8 cellular contexts compared by ENCODE assay signal in the genomic region with DNA sequence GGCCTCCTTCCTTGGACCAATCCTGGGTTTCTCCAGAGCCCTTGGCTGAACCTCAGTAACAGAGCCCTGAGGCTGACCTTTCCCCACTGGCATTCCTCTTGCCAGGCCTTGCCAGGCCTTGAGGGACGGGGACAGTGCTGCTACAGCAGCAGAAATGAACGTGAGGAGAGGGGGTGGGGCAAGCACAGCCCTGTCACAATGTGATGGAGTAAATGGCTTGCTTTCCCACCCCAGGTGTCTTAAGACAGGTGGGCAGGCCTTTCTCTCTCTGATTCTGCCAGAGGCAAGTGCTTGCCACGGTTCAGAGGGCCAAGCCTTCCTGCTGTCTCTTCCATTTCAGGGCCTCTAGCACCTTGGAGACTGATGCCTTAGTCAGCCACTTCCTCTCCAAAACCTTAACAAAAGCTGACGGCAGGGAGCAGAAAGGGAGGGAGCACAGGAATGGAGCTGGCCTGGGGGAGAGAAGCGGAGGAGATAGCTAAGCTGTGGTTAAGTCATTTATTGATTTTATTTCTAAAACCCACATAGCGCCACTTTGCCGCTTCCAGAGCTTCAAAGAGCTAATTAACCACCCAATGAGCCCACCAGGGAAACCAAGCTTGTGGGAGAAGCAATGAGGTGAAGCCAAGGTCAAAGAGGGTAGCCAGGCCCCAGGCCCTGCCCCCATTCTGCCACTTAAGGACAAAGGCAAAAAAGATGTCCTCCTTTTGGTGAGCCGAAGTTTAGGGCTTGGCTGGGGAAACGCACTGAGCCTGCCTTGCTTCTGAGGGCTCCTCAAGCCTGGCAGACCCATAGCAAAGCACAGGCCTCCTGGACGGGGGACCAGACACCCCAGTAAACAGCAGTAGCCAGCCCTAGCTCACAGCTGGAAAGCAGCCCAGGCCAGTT. TPM values are rescaled to one million over a fixed set of nuclear protein-coding genes. Genes with fewer than 3 reads are reported as not detected.
DNase-seq lines count a peak whose midpoint lies in the region; ATAC-seq and TF ChIP-seq lines count a peak whose summit lies in the region.

No MANE protein-coding gene starts in this region.

- intact Hi-C loops in Right ventricle myocardium superior (cut with DNase I) (no loop called here), Right ventricle myocardium inferior (cut with DNase I) (loop anchor here (2.0 kb wide), 1 partner anchor 14 kb away; no protein-coding TSS in a partner anchor), psoas muscle (cut with DNase I) (no loop called here)

- TF ChIP-seq EP300 in gastroesophageal sphincter (IDR thresholded peaks at IDR 0.05): no peak

- ATAC-seq in Right ventricle myocardium superior (ENCODE audit: poor library complexity): peak; percentile 18
- no peak for ATAC-seq in Right ventricle myocardium inferior
- no peak for ATAC-seq in gastroesophageal sphincter
- ATAC-seq in psoas muscle: peak; percentile 28 to 59 (median 52)
- no peak for ATAC-seq in HG02759 (IDR thresholded peaks at IDR 0.05; ENCODE audit: unreplicated experiment)
- ATAC-seq in GM19455 (IDR thresholded peaks at IDR 0.05; ENCODE audit: unreplicated experiment): no peak
- no peak for ATAC-seq in GM18868 (IDR thresholded peaks at IDR 0.05; ENCODE audit: unreplicated experiment)

- DNase-seq in Right ventricle myocardium superior: peak; percentile 52
- no peak for DNase-seq in Right ventricle myocardium inferior (ENCODE audit: missing footprints)
- peak; percentile 47 for DNase-seq in UCSD-AML1 (lab: John Stamatoyannopoulos, UW; ENCODE audit: unreplicated experiment)
- peak; percentile 47 to 87 for DNase-seq in psoas muscle

- no peak for TF ChIP-seq CTCF in gastroesophageal sphincter (IDR thresholded peaks at IDR 0.05)
- no peak for TF ChIP-seq CTCF in psoas muscle (IDR thresholded peaks at IDR 0.05)

- H3K9me3 ChIP-seq in gastroesophageal sphincter (no peaks in the 10 kb centered on the region), psoas muscle (no peaks in the 10 kb centered on the region)

- 20 to 37% methylated on average over 2 to 3 of the region's 10 CpGs for WGBS in gastroesophageal sphincter (ENCODE audit: low coverage in 1 of 2), 2 donors
- WGBS in psoas muscle, 3 donors: 25 to 29% (median 26%) methylated on average over 10 of the region's 10 CpGs

- H3K27ac ChIP-seq in gastroesophageal sphincter (peak overlapping the region; percentile 16 to 86 (median 85)), psoas muscle (peak overlapping the region; percentile 85)

- H3K4me1 ChIP-seq in gastroesophageal sphincter: peaks cover 7 to 100% (median 59%) of the 10 kb centered on the region in 3 donors
- H3K4me1 ChIP-seq in psoas muscle: peaks cover 75% of the 10 kb centered on the region

- H3K4me3 ChIP-seq in gastroesophageal sphincter (no peak overlapping the region), psoas muscle (peak overlapping the region; percentile 28)

- H3K27me3 ChIP-seq in gastroesophageal sphincter (no peaks in the 10 kb centered on the region), psoas muscle (ENCODE audit: insufficient read depth in 3 of 3, low read length in 2 of 3) (no peaks in the 10 kb centered on the region)

- peaks cover 7 to 66% of the 10 kb centered on the region in 2 donors for H3K36me3 ChIP-seq in gastroesophageal sphincter
- H3K36me3 ChIP-seq in psoas muscle (ENCODE audit: insufficient read depth in 1 of 2, low read depth in 1 of 2): peaks cover 16 to 62% of the 10 kb centered on the region in 2 donors

- TF ChIP-seq POLR2A in gastroesophageal sphincter (IDR thresholded peaks at IDR 0.05): no peak

RNA-seq across cellular contexts. Expression of a gene that starts 3.4 kb away (rescaled TPM):
- total RNA-seq in Right ventricle myocardium superior: 183 TPM
- total RNA-seq in Right ventricle myocardium inferior: 179 TPM
- total RNA-seq in gastroesophageal sphincter: 10 to 100 TPM; 10.5 to 55.2 (median 32.8) TPM
- 1,000 to 10,000 TPM; 1,536 to 2,203 (median 1,794) TPM for total RNA-seq in psoas muscle
- polyA plus RNA-seq in psoas muscle: 1,000 to 10,000 TPM in 2 of 3 donors, 100 to 1,000 TPM in 1; 511 to 1,840 (median 1,729) TPM

RNA-seq across cellular contexts. Expression of a gene that starts 15.2 kb away (rescaled TPM):
- 182 TPM for total RNA-seq in Right ventricle myocardium superior
- total RNA-seq in Right ventricle myocardium inferior: 172 TPM
- 100 to 1,000 TPM; 187 to 314 (median 253) TPM for total RNA-seq in gastroesophageal sphincter
- total RNA-seq in psoas muscle: 100 to 1,000 TPM; 150 to 210 (median 184) TPM
- polyA plus RNA-seq in psoas muscle: 10 to 100 TPM; 56.2 to 89.6 (median 65.4) TPM

RNA-seq across cellular contexts. Expression of a gene that starts 19.2 kb away (rescaled TPM):
- total RNA-seq in Right ventricle myocardium superior (38.4 TPM), Right ventricle myocardium inferior (46.8 TPM), gastroesophageal sphincter (10 to 100 TPM; 34.5 to 84.9 (median 41.1) TPM), psoas muscle (1 to 10 TPM; 2.6 to 8.6 (median 6.0) TPM)
- 10 to 100 TPM in 1 of 3 donors, 1 to 10 TPM in 2; 6.5 to 14.7 (median 9.1) TPM for polyA plus RNA-seq in psoas muscle

RNA-seq across cellular contexts. Expression of a gene that starts 39.9 kb away (rescaled TPM):
- total RNA-seq in Right ventricle myocardium superior: 7.7 TPM
- total RNA-seq in Right ventricle myocardium inferior: 11.3 TPM
- total RNA-seq in gastroesophageal sphincter: 10 to 100 TPM; 17.6 to 24.0 (median 19.6) TPM
- total RNA-seq in psoas muscle: 1 to 10 TPM; 3.0 to 6.7 (median 4.0) TPM
- 1 to 10 TPM; 4.5 to 6.1 (median 5.6) TPM for polyA plus RNA-seq in psoas muscle

RNA-seq across cellular contexts. Expression of a gene that starts 40.2 kb away (rescaled TPM):
- total RNA-seq in Right ventricle myocardium superior: 0.86 TPM
- 1.9 TPM for total RNA-seq in Right ventricle myocardium inferior
- 10 to 100 TPM in 1 of 4 donors, 1 to 10 TPM in 3; 3.4 to 25.4 (median 5.0) TPM for total RNA-seq in gastroesophageal sphincter
- 1 to 10 TPM; 1.4 to 5.2 (median 3.5) TPM for total RNA-seq in psoas muscle
- 1 to 10 TPM in 1 of 3 donors, under 1 TPM in 2; 0.44 to 1.9 (median 0.60) TPM for polyA plus RNA-seq in psoas muscle

Comparison
In these comparisons a context has a peak if more than half of its experiments do, and no peak if none do; other contexts are left out.
1. ATAC-seq: peak in Right ventricle myocardium superior (single experiment) and psoas muscle (4 of 4); none in Right ventricle myocardium inferior (single experiment), gastroesophageal sphincter (single experiment), HG02759 (single experiment), GM19455 (single experiment) and GM18868 (single experiment).